ENCODE assay signal across 13 cellular contexts in genomic region chr16:67674851-67675578, GRCh38. TPM values are rescaled to one million over a fixed set of nuclear protein-coding genes. Genes with fewer than 3 reads are reported as not detected.
DNase-seq lines count a peak whose midpoint lies in the region; ATAC-seq and TF ChIP-seq lines count a peak whose summit lies in the region.
"Had no signal": no experiment of that assay in that cellular context is flagged by ENCODE, and none has a peak within 500 bp of the region (broad histone marks: within the 10 kb centered on the region; RNA-seq: fewer than 3 reads in every experiment).

No MANE protein-coding gene starts in this region.

- H3K9ac ChIP-seq in BLaER1 treated with 17β-estradiol and CSF1 and Interleukin-3, amounts not matched to agents 10 nM and 100 nM: peak overlapping the region in 10 of 11 experiments; percentile 38 to 70 (median 64); a peak in 15 of 22 replicates
- H3K9ac ChIP-seq in endodermal cell (ENCODE audit: extremely low read depth, low read length, poor library complexity, severe bottlenecking) (no peak overlapping the region), parathyroid adenoma (no peak overlapping the region)

- H4K20me1 ChIP-seq in BLaER1 treated with 17β-estradiol and CSF1 and Interleukin-3, amounts not matched to agents 10 nM and 100 nM: peaks cover 0 to 8% (median 0%) of the 10 kb centered on the region in 11 experiments; a peak in 1 of 22 replicates

- no peaks in the 10 kb centered on the region for H3K27me3 ChIP-seq in BLaER1 treated with 17β-estradiol and CSF1 and Interleukin-3, amounts not matched to agents 10 nM and 100 nM
- H3K27me3 ChIP-seq in endodermal cell (ENCODE audit: control insufficient read depth, insufficient read depth, low read length, poor library complexity, severe bottlenecking): no peaks in the 10 kb centered on the region
- H3K27me3 ChIP-seq in parathyroid adenoma (ENCODE audit: control insufficient read depth, insufficient read depth, low read length): no peaks in the 10 kb centered on the region
- no peaks in the 10 kb centered on the region for H3K27me3 ChIP-seq in SJCRH30

- H3K27ac Mint-ChIP-seq in endodermal cell: no peak overlapping the region
- H3K27ac Mint-ChIP-seq: activated CD4-positive, alpha-beta T cell treated with anti-CD3 and anti-CD28 coated beads, Interleukin-2, amount 10 ng/mL, durations not matched to agents 7 days and 5 days; activated T-helper 2 cell treated with anti-CD3 and anti-CD28 coated beads, Interferon-gamma antibody, Interleukin-2, Interleukin-4, amounts not matched to agents 10 μg/mL and 5 μg/mL and 100 μg/mL, durations not matched to agents 14 hours and 24 hours and 36 hours; T-helper 1 cell treated with Interleukin-12 subunit alpha and Interleukin-12 subunit beta and Interleukin-4 antibody, amounts not matched to agents 30 μg/mL and 1 μg/mL, for 36 hours had no signal

- peak overlapping the region; percentile 45 to 80 (median 72); a peak in 19 of 22 replicates for H3K27ac ChIP-seq in BLaER1 treated with 17β-estradiol and CSF1 and Interleukin-3, amounts not matched to agents 10 nM and 100 nM
- H3K27ac ChIP-seq in endodermal cell (ENCODE audit: low read depth, low read length): no peak overlapping the region
- peak overlapping the region; percentile 73 for H3K27ac ChIP-seq in parathyroid adenoma
- no peak overlapping the region for H3K27ac ChIP-seq in SJCRH30

- H3K4me1 Mint-ChIP-seq in endodermal cell: no peaks in the 10 kb centered on the region

- TF ChIP-seq CTCF in endodermal cell (conservative IDR thresholded peaks at IDR 0.05): no peak
- no peak for TF ChIP-seq CTCF in parathyroid adenoma (IDR thresholded peaks at IDR 0.05)

- no peaks in the 10 kb centered on the region for H3K9me3 Mint-ChIP-seq in endodermal cell
- H3K9me3 Mint-ChIP-seq: activated CD4-positive, alpha-beta T cell treated with anti-CD3 and anti-CD28 coated beads, Interleukin-2, amount 10 ng/mL, durations not matched to agents 7 days and 5 days; activated T-helper 2 cell treated with anti-CD3 and anti-CD28 coated beads, Interferon-gamma antibody, Interleukin-2, Interleukin-4, amounts not matched to agents 10 μg/mL and 5 μg/mL and 100 μg/mL, durations not matched to agents 14 hours and 24 hours and 36 hours; naive B cell; T-helper 1 cell treated with Interleukin-12 subunit alpha and Interleukin-12 subunit beta and Interleukin-4 antibody, amounts not matched to agents 30 μg/mL and 1 μg/mL, for 36 hours had no signal

- H2AFZ ChIP-seq in parathyroid adenoma: no peak overlapping the region

- H3K27me3 Mint-ChIP-seq in endodermal cell (ENCODE audit: insufficient read depth): no peaks in the 10 kb centered on the region
- H3K27me3 Mint-ChIP-seq: activated CD4-positive, alpha-beta T cell treated with anti-CD3 and anti-CD28 coated beads, Interleukin-2, amount 10 ng/mL, durations not matched to agents 7 days and 5 days; naive B cell had no signal

- DNase-seq in HT-29 (ENCODE audit: low spot score) (peak; percentile 86), endodermal cell (peak; percentile 44), SJCRH30 (no peak), activated gamma-delta T cell treated with Interleukin-2 at 50 U/mL for 16 hours (no peak), HEK293T (ENCODE audit: extremely low spot score) (no peak)
- DNase-seq: activated CD4-positive, alpha-beta T cell treated with anti-CD3 and anti-CD28 coated beads, Interleukin-2, amount 10 ng/mL, durations not matched to agents 7 days and 5 days; naive B cell; NCI-H2081 treated with DMSO at 0.1 percent for 48 hours had no signal

- POLR2A ChIA-PET in HEK293T (lab: Yijun Ruan, JAX): no interaction called here

- no peak overlapping the region for H3K4me3 ChIP-seq in BLaER1 treated with 17β-estradiol and CSF1 and Interleukin-3, amounts not matched to agents 10 nM and 100 nM
- H3K4me3 ChIP-seq in endodermal cell (ENCODE audit: low read length) (no peak overlapping the region), parathyroid adenoma (ENCODE audit: low read depth, low read length) (no peak overlapping the region), SJCRH30 (no peak overlapping the region)

- CTCF ChIA-PET in HEK293T (lab: Yijun Ruan, JAX): no interaction called here

- 95 to 97% methylated on average over 23 to 28 of the region's 28 CpGs for WGBS in endodermal cell (ENCODE audit: insufficient coverage in 1 of 2, insufficient read length in 1 of 2), 2 experiments

- H3K79me2 ChIP-seq in parathyroid adenoma: no peaks in the 10 kb centered on the region

- H3K36me3 Mint-ChIP-seq in endodermal cell (ENCODE audit: low read depth): peaks cover 7% of the 10 kb centered on the region
- H3K36me3 Mint-ChIP-seq: naive B cell had no signal

- peaks cover 38 to 57% (median 49%) of the 10 kb centered on the region in 10 experiments for H3K4me1 ChIP-seq in BLaER1 treated with 17β-estradiol and CSF1 and Interleukin-3, amounts not matched to agents 10 nM and 100 nM
- H3K4me1 ChIP-seq in endodermal cell (ENCODE audit: control insufficient read depth, insufficient read depth, low read length) (no peaks in the 10 kb centered on the region), parathyroid adenoma (peaks cover 2% of the 10 kb centered on the region), SJCRH30 (no peaks in the 10 kb centered on the region)

- H3K9me3 ChIP-seq in BLaER1 treated with 17β-estradiol and CSF1 and Interleukin-3, amounts not matched to agents 10 nM and 100 nM (replicated peaks in 1 of 11): no peaks in the 10 kb centered on the region
- H3K9me3 ChIP-seq in endodermal cell (ENCODE audit: control insufficient read depth, low read length) (no peaks in the 10 kb centered on the region), parathyroid adenoma (ENCODE audit: control insufficient read depth, low read length) (no peaks in the 10 kb centered on the region), SJCRH30 (replicated peaks) (no peaks in the 10 kb centered on the region)

- peaks cover 2 to 28% (median 15%) of the 10 kb centered on the region in 11 experiments; a peak in 18 of 22 replicates for H3K36me3 ChIP-seq in BLaER1 treated with 17β-estradiol and CSF1 and Interleukin-3, amounts not matched to agents 10 nM and 100 nM
- H3K36me3 ChIP-seq in endodermal cell (ENCODE audit: control insufficient read depth, insufficient read depth, low read length) (no peaks in the 10 kb centered on the region), parathyroid adenoma (ENCODE audit: control insufficient read depth, insufficient read depth, low read length) (no peaks in the 10 kb centered on the region), SJCRH30 (no peaks in the 10 kb centered on the region)

- no peak for ATAC-seq in HG03108 (IDR thresholded peaks at IDR 0.05; ENCODE audit: unreplicated experiment)

- no peak overlapping the region for H3K4me3 Mint-ChIP-seq in endodermal cell
- H3K4me3 Mint-ChIP-seq: activated CD4-positive, alpha-beta T cell treated with anti-CD3 and anti-CD28 coated beads, Interleukin-2, amount 10 ng/mL, durations not matched to agents 7 days and 5 days; naive B cell; T-helper 1 cell treated with Interleukin-12 subunit alpha and Interleukin-12 subunit beta and Interleukin-4 antibody, amounts not matched to agents 30 μg/mL and 1 μg/mL, for 36 hours had no signal

- H3K4me2 ChIP-seq in BLaER1 treated with 17β-estradiol and CSF1 and Interleukin-3, amounts not matched to agents 10 nM and 100 nM: peak overlapping the region; percentile 66 to 86 (median 80)
- no peak overlapping the region for H3K4me2 ChIP-seq in parathyroid adenoma (ENCODE audit: low read length)

TF ChIP-seq in HEK293T, 16 proteins besides CTCF, POLR2A, EP300 and RAD21:
- no peak for TF ChIP-seq FOXM1 (IDR thresholded peaks at IDR 0.05; ENCODE audit: borderline replicate concordance)
- TF ChIP-seq HDGF (IDR thresholded peaks at IDR 0.05; ENCODE audit: borderline replicate concordance): no peak
- TF ChIP-seq LEF1 (IDR thresholded peaks at IDR 0.05; ENCODE audit: borderline replicate concordance): no peak
- no peak for TF ChIP-seq ARNT (IDR thresholded peaks at IDR 0.05)
- no peak for TF ChIP-seq SP1 (IDR thresholded peaks at IDR 0.05)
- TF ChIP-seq ELF4 (IDR thresholded peaks at IDR 0.05): no peak
- no peak for TF ChIP-seq FOXK2 (IDR thresholded peaks at IDR 0.05)
- no peak for TF ChIP-seq PKNOX1 (IDR thresholded peaks at IDR 0.05)
- TF ChIP-seq TARDBP (IDR thresholded peaks at IDR 0.05): no peak
- no peak for TF ChIP-seq ZNF384 (IDR thresholded peaks at IDR 0.05)

RNA-seq across cellular contexts. Expression of gene C16orf86, which starts 8.4 kb away (rescaled TPM):
- total RNA-seq in HT-29 (2014; rRNA removed; shearing (Covaris generic)): 0.38 and 0.99 TPM in 2 replicates
- 1 to 10 TPM; 3.6 to 4.7 TPM for total RNA-seq in endodermal cell
- 3.4 TPM for polyA plus RNA-seq in endodermal cell (2013, experiment 1 of 2)
- polyA plus RNA-seq in endodermal cell (2013, experiment 2 of 2): 2.1 TPM
- total RNA-seq in SJCRH30 (2014; rRNA removed; shearing (Covaris generic)): 0.81 and 0.96 TPM in 2 replicates

RNA-seq across cellular contexts. Expression of gene ENKD1, which starts 8.5 kb away (rescaled TPM):
- 52.6 and 58.8 TPM in 2 replicates for total RNA-seq in HT-29 (2014; rRNA removed; shearing (Covaris generic))
- 10 to 100 TPM; 19.0 to 21.2 TPM for total RNA-seq in endodermal cell
- polyA plus RNA-seq in endodermal cell (2013, experiment 1 of 2): 24.5 TPM
- 20.7 TPM for polyA plus RNA-seq in endodermal cell (2013, experiment 2 of 2)
- 2.5 and 3.0 TPM in 2 replicates for total RNA-seq in SJCRH30 (2014; rRNA removed; shearing (Covaris generic))

RNA-seq across cellular contexts. Expression of gene PARD6A, which starts 14.3 kb away (rescaled TPM):
- 24.9 and 38.1 TPM in 2 replicates for total RNA-seq in HT-29 (2014; rRNA removed; shearing (Covaris generic))
- total RNA-seq in endodermal cell: 1 to 10 TPM; 2.6 to 3.7 TPM
- 5.8 TPM for polyA plus RNA-seq in endodermal cell (2013, experiment 1 of 2)
- 6.2 TPM for polyA plus RNA-seq in endodermal cell (2013, experiment 2 of 2)
- 0.65 and 0.76 TPM in 2 replicates for total RNA-seq in SJCRH30 (2014; rRNA removed; shearing (Covaris generic))

RNA-seq across cellular contexts. Expression of gene ACD, which starts 15.0 kb away (rescaled TPM):
- total RNA-seq in HT-29 (2014; rRNA removed; shearing (Covaris generic)): 79.6 and 82.2 TPM in 2 replicates
- 10 to 100 TPM; 39.3 to 41.5 TPM for total RNA-seq in endodermal cell
- 35.5 TPM for polyA plus RNA-seq in endodermal cell (2013, experiment 1 of 2)
- 27.6 TPM for polyA plus RNA-seq in endodermal cell (2013, experiment 2 of 2)
- 13.7 and 15.5 TPM in 2 replicates for total RNA-seq in SJCRH30 (2014; rRNA removed; shearing (Covaris generic))

RNA-seq across cellular contexts. Expression of gene CARMIL2, which starts 30.1 kb away (rescaled TPM):
- 0.81 and 2.7 TPM in 2 replicates for total RNA-seq in HT-29 (2014; rRNA removed; shearing (Covaris generic))
- total RNA-seq in endodermal cell: 10 to 100 TPM; 13.6 to 19.8 TPM
- 6.9 TPM for polyA plus RNA-seq in endodermal cell (2013, experiment 1 of 2)
- 3.4 TPM for polyA plus RNA-seq in endodermal cell (2013, experiment 2 of 2)
- 0.43 TPM in 2 replicates for total RNA-seq in SJCRH30 (2014; rRNA removed; shearing (Covaris generic))

Comparison
In these comparisons a context has a peak if more than half of its experiments do, and no peak if none do; other contexts are left out.
1. H3K27ac ChIP-seq: peak in BLaER1 treated with 17β-estradiol and CSF1 and Interleukin-3, amounts not matched to agents 10 nM and 100 nM (11 of 11) and parathyroid adenoma (single experiment); none in endodermal cell (single experiment) and SJCRH30 (single experiment).
2. H3K9ac ChIP-seq: peak in BLaER1 treated with 17β-estradiol and CSF1 and Interleukin-3, amounts not matched to agents 10 nM and 100 nM (10 of 11); none in endodermal cell (single experiment) and parathyroid adenoma (single experiment).
3. DNase-seq: peak in HT-29 (single experiment) and endodermal cell (single experiment); none in SJCRH30 (0 of 2), activated gamma-delta T cell treated with Interleukin-2 at 50 U/mL for 16 hours (single experiment) and HEK293T (single experiment).